ENCODE assay signal across 1 cellular context in the genomic region with DNA sequence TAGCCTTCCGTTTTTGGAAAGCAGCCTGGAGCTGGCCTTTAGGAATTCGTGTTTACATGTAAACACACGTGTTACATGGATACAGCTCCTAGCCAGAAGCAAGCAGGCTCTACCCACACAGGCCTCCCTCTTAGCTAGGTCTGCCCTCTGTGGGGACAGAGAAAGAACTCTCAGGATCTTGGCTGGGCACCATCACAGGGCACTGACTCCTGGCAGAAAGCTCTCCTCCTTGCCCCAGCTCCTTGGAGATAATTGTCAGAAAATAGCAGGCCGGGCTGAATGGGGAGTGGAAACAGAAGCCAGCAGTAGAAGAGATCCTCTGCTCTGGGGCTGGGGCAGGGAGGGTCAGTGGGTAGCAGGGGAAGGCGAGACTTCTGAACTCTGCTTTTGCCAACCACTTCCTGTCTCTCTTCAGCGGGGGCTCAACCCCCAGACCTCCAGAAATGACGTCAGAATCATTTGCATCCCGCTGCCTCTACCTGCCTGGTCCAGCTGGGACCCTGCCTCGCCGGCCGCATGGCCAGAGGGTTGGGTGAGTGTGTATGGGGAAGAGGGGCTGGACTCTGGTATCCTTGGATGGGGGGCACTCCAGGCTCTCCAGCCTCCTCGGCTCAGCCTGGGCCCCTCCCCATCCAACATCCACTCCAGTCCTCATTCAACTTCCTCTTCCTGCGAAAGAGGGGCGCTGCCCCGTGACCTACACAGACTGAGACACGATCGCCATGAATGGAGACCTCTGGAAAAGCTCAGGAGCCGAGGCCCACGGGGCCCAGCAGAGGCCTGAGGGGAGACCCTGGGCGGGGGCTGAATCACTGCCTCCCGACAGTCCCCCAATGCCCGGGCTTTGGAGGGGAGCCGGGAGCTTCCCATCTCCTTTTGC.
TF ChIP-seq lines count a peak whose summit lies in the region.

No MANE protein-coding gene starts in this region.

TF ChIP-seq in SK-N-SH, 30 proteins besides CTCF, POLR2A, EP300 and RAD21:
- TF ChIP-seq YY1 (IDR thresholded peaks at IDR 0.05; ENCODE audit: low read depth): peak; percentile 63; the same call in 1 of the 2 replicates
- TF ChIP-seq, protein P1, sequence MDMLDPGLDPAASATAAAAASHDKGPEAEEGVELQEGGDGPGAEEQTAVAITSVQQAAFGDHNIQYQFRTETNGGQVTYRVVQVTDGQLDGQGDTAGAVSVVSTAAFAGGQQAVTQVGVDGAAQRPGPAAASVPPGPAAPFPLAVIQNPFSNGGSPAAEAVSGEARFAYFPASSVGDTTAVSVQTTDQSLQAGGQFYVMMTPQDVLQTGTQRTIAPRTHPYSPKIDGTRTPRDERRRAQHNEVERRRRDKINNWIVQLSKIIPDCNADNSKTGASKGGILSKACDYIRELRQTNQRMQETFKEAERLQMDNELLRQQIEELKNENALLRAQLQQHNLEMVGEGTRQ (IDR thresholded peaks at IDR 0.05; ENCODE audit: borderline replicate concordance, low read depth, low read length): no peak
- TF ChIP-seq POLR2AphosphoS5 (IDR thresholded peaks at IDR 0.05; ENCODE audit: low read depth, low read length): peak; percentile 55; the same call in 1 of the 2 replicates
- TF ChIP-seq GABPA (IDR thresholded peaks at IDR 0.05; ENCODE audit: low read depth): peak; percentile 58
- TF ChIP-seq SIN3A (IDR thresholded peaks at IDR 0.05; ENCODE audit: borderline replicate concordance, low read depth, low read length): no peak
